6 cellular contexts compared by ENCODE assay signal in genomic region chr3:130138992-130139391, GRCh38. TPM values are rescaled to one million over a fixed set of nuclear protein-coding genes. Genes with fewer than 3 reads are reported as not detected.
"Had no signal": no experiment of that assay in that cellular context is flagged by ENCODE, and none has a peak within 500 bp of the region (broad histone marks: within the 10 kb centered on the region; RNA-seq: fewer than 3 reads in every experiment).

No MANE protein-coding gene starts in this region.

RNA-seq across cellular contexts. Expression of gene ALG1L2, which starts 57.4 kb away (rescaled TPM):
- total RNA-seq: PC-3, Right ventricle myocardium inferior, RPMI7951, SJCRH30, SK-MEL-5 had no signal
- polyA plus RNA-seq: SK-N-SH had no signal
